ENCODE assay signal across 24 cellular contexts in genomic region chr5:159909126-159909525, GRCh38. TPM values are rescaled to one million over a fixed set of nuclear protein-coding genes. Genes with fewer than 3 reads are reported as not detected.
DNase-seq lines count a peak whose midpoint lies in the region; ATAC-seq and TF ChIP-seq lines count a peak whose summit lies in the region.
"Had no signal": no experiment of that assay in that cellular context is flagged by ENCODE, and none has a peak within 500 bp of the region (broad histone marks: within the 10 kb centered on the region; RNA-seq: fewer than 3 reads in every experiment).

No MANE protein-coding gene starts in this region.

- H3K9ac ChIP-seq in IMR-90 (ENCODE audit: low read depth, low read length) (no peak overlapping the region), trophoblast cell (ENCODE audit: low read length) (no peak overlapping the region)

- no peak overlapping the region for H2BK15ac ChIP-seq in IMR-90 (ENCODE audit: low read depth, low read length)

- no peaks in the 10 kb centered on the region for H3K36me3 ChIP-seq in IMR-90 (ENCODE audit: control insufficient read depth, insufficient read depth, low read length)
- H3K36me3 ChIP-seq in trophoblast cell (ENCODE audit: control insufficient read depth in 1 of 2, insufficient read depth in 2 of 2, low read length in 2 of 2): no peaks in the 10 kb centered on the region
- no peaks in the 10 kb centered on the region for H3K36me3 ChIP-seq in heart left ventricle

- no peak overlapping the region for H2AK9ac ChIP-seq in IMR-90 (replicated peaks; ENCODE audit: low read depth, low read length, poor library complexity)

- H4K8ac ChIP-seq in IMR-90 (ENCODE audit: low read depth in 2 of 2, low read length in 2 of 2) (no peak overlapping the region), trophoblast cell (ENCODE audit: low read depth, low read length) (no peak overlapping the region)

- H3K9me3 ChIP-seq in IMR-90 (ENCODE audit: control insufficient read depth, insufficient read depth, low read length) (no peaks in the 10 kb centered on the region), trophoblast cell (ENCODE audit: insufficient read depth, low read depth, low read length) (no peaks in the 10 kb centered on the region), heart left ventricle (no peaks in the 10 kb centered on the region)

- TF ChIP-seq RAD21 in IMR-90 (IDR thresholded peaks at IDR 0.05; ENCODE audit: low read length): no peak

- H2BK12ac ChIP-seq in trophoblast cell (ENCODE audit: low read length): peak overlapping the region; percentile 85

- no peak overlapping the region for H4K12ac ChIP-seq in trophoblast cell (ENCODE audit: low read depth, low read length)

- TF ChIP-seq CTCF in IMR-90 (conservative IDR thresholded peaks at IDR 0.05; ENCODE audit: low read depth, low read length): no peak
- TF ChIP-seq CTCF in cardiac fibroblast (IDR thresholded peaks at IDR 0.05; ENCODE audit: low read depth, low read length): no peak
- TF ChIP-seq CTCF in heart left ventricle (IDR thresholded peaks at IDR 0.05): no peak

- peaks cover 14% of the 10 kb centered on the region for H3K9me1 ChIP-seq in IMR-90 (ENCODE audit: insufficient read depth, low read length)

- H3K79me2 ChIP-seq in trophoblast cell (ENCODE audit: control insufficient read depth, insufficient read depth, low read length, poor library complexity): no peaks in the 10 kb centered on the region

- POLR2A ChIA-PET in IMR-90 (lab: Charles Lee; ENCODE audit: unreplicated experiment): no interaction called here

- H4K5ac ChIP-seq in IMR-90 (ENCODE audit: low read depth, low read length): no peak overlapping the region

- BruUV-seq in IMR-90 (replicated peaks; lab: Mats Ljungman, UMichigan): no TSS peak

- no peaks in the 10 kb centered on the region for H3K79me1 ChIP-seq in IMR-90 (ENCODE audit: low read depth in 1 of 2, low read length in 2 of 2)
- H3K79me1 ChIP-seq in trophoblast cell (ENCODE audit: low read length): peaks cover 33% of the 10 kb centered on the region

- H3K4me2 ChIP-seq in IMR-90 (ENCODE audit: low read depth, low read length) (no peak overlapping the region), trophoblast cell (ENCODE audit: low read length) (no peak overlapping the region)

- H3K27me3 ChIP-seq in IMR-90 (ENCODE audit: control insufficient read depth, insufficient read depth, low read length) (no peaks in the 10 kb centered on the region), trophoblast cell (ENCODE audit: insufficient read depth, low read length) (no peaks in the 10 kb centered on the region), heart left ventricle (peaks cover 0 to 3% (median 0%) of the 10 kb centered on the region in 9 donors)

- CTCF ChIA-PET in IMR-90 (lab: Yijun Ruan, JAX): no interaction called here

- H3K18ac ChIP-seq in IMR-90 (ENCODE audit: low read depth, low read length): no peak overlapping the region
- H3K18ac ChIP-seq in trophoblast cell (ENCODE audit: low read length): peak overlapping the region; percentile 10

- TF ChIP-seq POLR2A in IMR-90 (IDR thresholded peaks at IDR 0.05; ENCODE audit: low read depth, low read length) (no peak), heart left ventricle (IDR thresholded peaks at IDR 0.05) (no peak)

- H3K56ac ChIP-seq in IMR-90 (ENCODE audit: extremely low read depth, insufficient read depth, low read length): no peak overlapping the region

- H4K91ac ChIP-seq in IMR-90 (ENCODE audit: insufficient read depth, low read depth, low read length) (no peak overlapping the region), trophoblast cell (ENCODE audit: low read depth, low read length) (peak overlapping the region; percentile 72)

- H2BK120ac ChIP-seq in IMR-90 (ENCODE audit: low read depth, low read length): no peak overlapping the region
- peak overlapping the region; percentile 4 for H2BK120ac ChIP-seq in trophoblast cell (ENCODE audit: insufficient read depth, low read length, poor library complexity)

- intact Hi-C loops in IMR-90 (cut with micrococcal nuclease): no loop called here
- intact Hi-C loops in heart left ventricle (cut with DNase I): loop anchor here in 1 of 10 donors (10.0 kb wide), 1 partner anchor 124 kb away; no protein-coding TSS in a partner anchor

- H2AFZ ChIP-seq in IMR-90 (replicated peaks; ENCODE audit: low read length, poor library complexity): no peak overlapping the region
- H2AFZ ChIP-seq in trophoblast cell (ENCODE audit: insufficient read depth, low read length, poor library complexity): no peak overlapping the region

- dilution Hi-C loops in IMR-90 (cut with HindIII; ENCODE audit: low sequenced_read_pairs, unreplicated experiment): no loop called here

- DNase-seq in EH (ENCODE audit: low read depth) (peak; percentile 42), IMR-90 (no peak), cardiac fibroblast (ENCODE audit: low read depth in 2 of 2) (peak; percentile 23 to 47), trophoblast cell (no peak), NCI-H82 treated with DMSO at 0.1 percent for 48 hours (lab: John Stamatoyannopoulos, UW; ENCODE audit: unreplicated experiment) (no peak), heart left ventricle (no peak), GF-D8 (lab: John Stamatoyannopoulos, UW) (no peak)
- DNase-seq: C1 segment of cervical spinal cord; CD4-positive, alpha-beta memory T cell; COR-L47; Kasumi-1; NCI-H1105; NCI-H146; NCI-H1930; NCI-H2107; NCI-H524; NCI-H82; SIG-M5 had no signal

- H3K23ac ChIP-seq in IMR-90 (ENCODE audit: low read depth, low read length): no peak overlapping the region
- no peak overlapping the region for H3K23ac ChIP-seq in trophoblast cell (ENCODE audit: low read length)

- H2AK5ac ChIP-seq in IMR-90 (ENCODE audit: low read depth, low read length) (peak overlapping the region; percentile 40; the same call in 1 of the 2 replicates), trophoblast cell (ENCODE audit: low read length) (peak overlapping the region; percentile 81)

- no peak overlapping the region for H2BK5ac ChIP-seq in IMR-90 (ENCODE audit: low read depth, low read length, poor library complexity, severe bottlenecking)
- no peak overlapping the region for H2BK5ac ChIP-seq in trophoblast cell (ENCODE audit: low read depth, low read length, poor library complexity)

- ATAC-seq in IMR-90 (ENCODE audit: low read depth) (no peak), heart left ventricle (no peak)
- ATAC-seq: K562 had no signal

- H3K14ac ChIP-seq in IMR-90 (replicated peaks; ENCODE audit: low read depth, low read length): no peak overlapping the region
- peak overlapping the region; percentile 51 for H3K14ac ChIP-seq in trophoblast cell (ENCODE audit: low read length)

- H3K4ac ChIP-seq in IMR-90 (ENCODE audit: low read depth, low read length) (peak overlapping the region; percentile 3; the same call in 1 of the 2 replicates), trophoblast cell (ENCODE audit: low read depth, low read length) (peak overlapping the region; percentile 50)

- no peak overlapping the region for H3K27ac ChIP-seq in IMR-90 (ENCODE audit: insufficient read depth, low read length)
- no peak overlapping the region for H3K27ac ChIP-seq in trophoblast cell (ENCODE audit: low read depth, low read length)
- H3K27ac ChIP-seq in heart left ventricle: no peak overlapping the region
- H3K27ac ChIP-seq: SK-N-MC had no signal

- H2BK20ac ChIP-seq in IMR-90 (ENCODE audit: low read depth, low read length): no peak overlapping the region

- in situ Hi-C loops in IMR-90 (cut with MboI; ENCODE audit: low sequenced_read_pairs): no loop called here

- WGBS in IMR-90 (ENCODE audit: extremely low coverage in 2 of 2, insufficient read length in 1 of 2), 2 experiments: 90% methylated on average over 3 of the region's 3 CpGs; no CpG with 5 or more reads in 1 of the 2 experiments
- no CpG with 5 or more reads among the region's 3 CpGs for WGBS in trophoblast cell (ENCODE audit: extremely low coverage, insufficient coverage, insufficient read length)
- WGBS in heart left ventricle, 4 donors: 72 to 80% (median 76%) methylated on average over 3 of the region's 3 CpGs

- H3K4me3 ChIP-seq in IMR-90 (ENCODE audit: insufficient read depth, low read depth, low read length): no peak overlapping the region
- H3K4me3 ChIP-seq in cardiac fibroblast (replicated peaks in 1 of 2; ENCODE audit: low read depth in 2 of 2, low read length in 2 of 2): no peak overlapping the region
- no peak overlapping the region for H3K4me3 ChIP-seq in trophoblast cell (ENCODE audit: low read depth, low read length)
- no peak overlapping the region for H3K4me3 ChIP-seq in heart left ventricle
- H3K4me3 ChIP-seq: K562, SK-N-MC had no signal

- peaks cover 14% of the 10 kb centered on the region for H3K4me1 ChIP-seq in IMR-90 (ENCODE audit: control insufficient read depth, insufficient read depth, low read length)
- peaks cover 27 to 53% of the 10 kb centered on the region in 2 experiments for H3K4me1 ChIP-seq in trophoblast cell (ENCODE audit: control insufficient read depth in 1 of 2, insufficient read depth in 2 of 2, low read length in 2 of 2)
- peaks cover 0 to 19% (median 0%) of the 10 kb centered on the region in 12 donors for H3K4me1 ChIP-seq in heart left ventricle

- no peaks in the 10 kb centered on the region for H4K20me1 ChIP-seq in IMR-90 (ENCODE audit: insufficient read depth, low read length)

TF ChIP-seq in IMR-90, 13 proteins besides CTCF, POLR2A, EP300 and RAD21 (continues in another document):
- TF ChIP-seq ELK1 (IDR thresholded peaks at IDR 0.05; ENCODE audit: borderline replicate concordance, low read depth, low read length): no peak
- no peak for TF ChIP-seq CHD1 (IDR thresholded peaks at IDR 0.05; ENCODE audit: low read depth, low read length)
- no peak for TF ChIP-seq MAZ (IDR thresholded peaks at IDR 0.05; ENCODE audit: borderline replicate concordance, low read depth, low read length)
- TF ChIP-seq RFX5 (IDR thresholded peaks at IDR 0.05; ENCODE audit: low read depth, low read length): no peak
- TF ChIP-seq SMC3 (IDR thresholded peaks at IDR 0.05; ENCODE audit: low read depth, low read length): no peak
- no peak for TF ChIP-seq MXI1 (IDR thresholded peaks at IDR 0.05; ENCODE audit: borderline replicate concordance, low read depth, low read length)
- no peak for TF ChIP-seq RCOR1 (IDR thresholded peaks at IDR 0.05; ENCODE audit: insufficient replicate concordance, low read length)

RNA-seq across cellular contexts. Expression of gene ADRA1B, which starts 7.2 kb away (rescaled TPM):
- total RNA-seq in IMR-90 (2012; rRNA removed) (0.18 and 0.56 TPM in 2 replicates), heart left ventricle (1 to 10 TPM; 1.1 to 5.4 (median 2.3) TPM)
- polyA plus RNA-seq in IMR-90 (2012; rRNA removed) (1.5 and 1.6 TPM in 2 replicates), heart left ventricle (1 to 10 TPM in 1 of 2 donors, under 1 TPM in 1; 0.65 to 3.9 TPM)
- polyA plus RNA-seq in IMR-90 (2012; cell fraction: cytosol; rRNA removed): 0.76 and 1.5 TPM in 2 replicates
- 0.54 and 1.4 TPM in 2 replicates for polyA plus RNA-seq in IMR-90 (2012; cell fraction: nucleus; rRNA removed; ENCODE audit: low replicate concordance)
- 4.2 and 4.4 TPM in 2 replicates for polyA plus RNA-seq in trophoblast cell (2013)
- total RNA-seq: A673; CD4-positive, alpha-beta memory T cell; H4; HT-29; K562; OCI-LY7 had no signal
- polyA plus RNA-seq: CD4-positive, alpha-beta memory T cell; K562 had no signal

Comparison
In these comparisons a context has a peak if more than half of its experiments do, and no peak if none do; other contexts are left out.
1. DNase-seq: peak in EH (single experiment) and cardiac fibroblast (2 of 2); none in IMR-90 (single experiment), trophoblast cell (0 of 2), NCI-H82 treated with DMSO at 0.1 percent for 48 hours (single experiment), heart left ventricle (0 of 5) and GF-D8 (single experiment).